21 cellular contexts compared by ENCODE assay signal in the genomic region with DNA sequence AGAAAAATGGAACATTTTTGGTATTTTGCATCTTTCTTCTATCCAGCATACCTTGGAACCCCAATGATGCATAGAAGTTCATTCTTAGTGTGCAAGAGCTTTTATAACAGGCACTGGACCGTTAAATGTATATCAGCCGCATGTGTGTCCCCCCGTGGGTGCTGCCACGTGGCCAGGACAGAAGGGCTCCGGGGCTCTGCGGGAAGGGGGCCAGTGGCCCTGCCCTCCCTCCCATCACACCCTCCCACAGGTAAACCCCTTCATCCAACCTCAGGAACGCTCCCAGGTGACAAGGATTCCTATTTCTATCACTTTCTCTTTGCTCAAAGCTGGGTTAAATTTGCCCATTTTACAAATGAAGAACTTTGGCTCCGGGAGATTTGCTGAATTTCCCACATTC.
DNase-seq lines count a peak whose midpoint lies in the region; ATAC-seq, FAIRE-seq and TF ChIP-seq lines count a peak whose summit lies in the region.
"Had no signal": no experiment of that assay in that cellular context is flagged by ENCODE, and none has a peak within 500 bp of the region (broad histone marks: within the 10 kb centered on the region; RNA-seq: fewer than 3 reads in every experiment).

No MANE protein-coding gene starts in this region.

- no peak for TF ChIP-seq CTCF in D721Med (IDR thresholded peaks at IDR 0.05; ENCODE audit: insufficient read depth, missing control alignments)
- no peak for TF ChIP-seq CTCF in GM13977 (IDR thresholded peaks at IDR 0.05; ENCODE audit: extremely low read depth, insufficient read depth, missing control alignments)

- in situ Hi-C loops in GM13977 (cut with MboI; ENCODE audit: low pct_unique_long_range_greater_than_20kb, low sequenced_read_pairs, unreplicated experiment) = no loop called here

- no peak for FAIRE-seq in D721Med (lab: Jason Lieb, UNC)
- FAIRE-seq: A204.1, G401.6, GM12891, GM18507 had no signal

- ATAC-seq in Right ventricle myocardium superior (ENCODE audit: poor library complexity) = no peak

- DNase-seq in cardiac septum (ENCODE audit: low spot score) (peak; percentile 58), Right ventricle myocardium superior (no peak), mesenteric fat pad (ENCODE audit: low spot score) (peak; percentile 20), posterior vena cava (ENCODE audit: low spot score) (peak; percentile 24), D721Med (ENCODE audit: insufficient read length, low spot score) (no peak), GM13977 (ENCODE audit: low spot score) (no peak), OCI-M2 (lab: John Stamatoyannopoulos, UW; ENCODE audit: unreplicated experiment) (no peak)
- DNase-seq: 8988T; ACHN; BE2C; C1 segment of cervical spinal cord; CD4-positive, alpha-beta memory T cell; CD4-positive, CD25-positive, alpha-beta regulatory T cell; CD8-positive, alpha-beta memory T cell; COR-L47; DMS79 treated with DMSO at 0.1 percent for 48 hours; GF-D8 had no signal

- intact Hi-C loops in cardiac septum (cut with DNase I) = no loop called here
- intact Hi-C loops in Right ventricle myocardium superior (cut with DNase I) = no loop called here
- intact Hi-C loops in posterior vena cava (cut with DNase I) = no loop called here

Comparison
In these comparisons a context has a peak if more than half of its experiments do, and no peak if none do; other contexts are left out.
1. DNase-seq: peak in cardiac septum (single experiment), mesenteric fat pad (single experiment) and posterior vena cava (single experiment); none in Right ventricle myocardium superior (single experiment), D721Med (single experiment), GM13977 (single experiment) and OCI-M2 (single experiment).